ENCODE assay signal across 12 cellular contexts in the genomic region with DNA sequence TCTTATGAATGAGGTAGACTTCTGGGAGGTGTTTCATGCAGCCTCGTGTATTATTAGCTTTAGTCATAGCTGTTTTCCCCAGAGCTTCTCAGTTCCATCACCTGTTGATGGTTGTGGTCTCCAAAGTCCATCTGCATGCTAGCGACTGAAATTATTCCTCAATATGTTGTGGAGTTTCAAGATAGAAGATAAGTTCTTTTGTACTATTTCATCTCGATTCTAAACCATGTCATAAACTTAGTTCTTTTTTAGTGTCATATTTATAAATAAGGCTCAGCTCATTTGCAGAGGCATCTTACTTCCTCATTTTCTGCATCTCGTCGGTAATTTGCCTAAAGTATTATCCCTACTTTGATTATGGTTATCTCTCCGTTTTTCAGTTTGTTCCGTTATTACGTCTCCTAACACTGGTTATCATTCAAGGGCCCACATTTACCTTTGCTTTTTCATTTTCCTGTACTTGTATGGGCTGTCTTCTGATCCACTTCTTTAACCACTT.
DNase-seq lines count a peak whose midpoint lies in the region; ATAC-seq, FAIRE-seq and TF ChIP-seq lines count a peak whose summit lies in the region.
"Had no signal": no experiment of that assay in that cellular context is flagged by ENCODE, and none has a peak within 500 bp of the region (broad histone marks: within the 10 kb centered on the region; RNA-seq: fewer than 3 reads in every experiment).

No MANE protein-coding gene starts in this region.

- WGBS in GM12878 (ENCODE audit: insufficient coverage, insufficient replicate concordance, low lambda C conversion rate, missing lambda C conversion rate): 21% methylated on average over 8 of the region's 8 CpGs
- WGBS in endodermal cell (ENCODE audit: insufficient coverage in 1 of 2, insufficient read length in 1 of 2), 2 experiments: 93 to 98% methylated on average over 5 to 8 of the region's 8 CpGs

- TF ChIP-seq RAD21 in GM12878 (IDR thresholded peaks at IDR 0.05; ENCODE audit: insufficient read depth, low read depth, low read length): no peak

- no peaks in the 10 kb centered on the region for H3K4me1 Mint-ChIP-seq in naive thymus-derived CD8-positive, alpha-beta T cell
- H3K4me1 Mint-ChIP-seq in endodermal cell: peaks cover 19% of the 10 kb centered on the region

- intact Hi-C loops in GM12878 (cut with micrococcal nuclease; ENCODE audit: unreplicated experiment): loop anchor here (2.0 kb wide), 1 partner anchor 15 kb away; no protein-coding TSS in a partner anchor

- ATAC-seq in GM18861 (IDR thresholded peaks at IDR 0.05; ENCODE audit: unreplicated experiment) (peak; percentile 59), GM21447 (IDR thresholded peaks at IDR 0.05; ENCODE audit: unreplicated experiment) (peak; percentile 83), HG03060 (IDR thresholded peaks at IDR 0.05; ENCODE audit: low read depth, unreplicated experiment) (peak; percentile 48), GM12878 (peak; percentile 87)
- no peak for ATAC-seq in naive thymus-derived CD8-positive, alpha-beta T cell
- ATAC-seq: left lung had no signal

- POLR2A ChIA-PET in GM12878 (lab: Charles Lee): interaction anchor here (0.6 to 1.2 kb wide), 5 partner anchors 10 to 152 kb away, joined by 3 to 6 read pairs (median 4); no protein-coding TSS in a partner anchor
- POLR2A ChIA-PET in naive thymus-derived CD8-positive, alpha-beta T cell (lab: Charles Lee): no interaction called here

- H3K9ac ChIP-seq in GM12878 (ENCODE audit: control insufficient read depth, insufficient read depth, low read length) (no peak overlapping the region), endodermal cell (ENCODE audit: extremely low read depth, low read length, poor library complexity, severe bottlenecking) (no peak overlapping the region)

- H3K27me3 ChIP-seq in GM12878 (replicated peaks in 1 of 2; ENCODE audit: control insufficient read depth in 2 of 2, insufficient read depth in 2 of 2, low read length in 1 of 2) (no peaks in the 10 kb centered on the region), endodermal cell (ENCODE audit: control insufficient read depth, insufficient read depth, low read length, poor library complexity, severe bottlenecking) (no peaks in the 10 kb centered on the region)
- H3K27me3 ChIP-seq: left lung, ovary, tibial nerve had no signal

- H3K4me1 ChIP-seq in GM12878 (ENCODE audit: control insufficient read depth, insufficient read depth, low read length) (peaks cover 22% of the 10 kb centered on the region), endodermal cell (ENCODE audit: control insufficient read depth, insufficient read depth, low read length) (peaks cover 6% of the 10 kb centered on the region)
- H3K4me1 ChIP-seq: tibial nerve had no signal

- no peaks in the 10 kb centered on the region for H4K20me1 ChIP-seq in GM12878 (ENCODE audit: control insufficient read depth, insufficient read depth)

- no TSS peak for BruUV-seq in GM12878 (replicated peaks; lab: Mats Ljungman, UMichigan)

- H3K79me2 ChIP-seq in GM12878 (ENCODE audit: control insufficient read depth, insufficient read depth, low read length): no peaks in the 10 kb centered on the region

- H3K9me3 Mint-ChIP-seq in naive thymus-derived CD8-positive, alpha-beta T cell: no peaks in the 10 kb centered on the region
- H3K9me3 Mint-ChIP-seq in endodermal cell: no peaks in the 10 kb centered on the region

- RAD21 ChIA-PET in GM12878 (lab: Charles Lee; ENCODE audit: unreplicated experiment): interaction anchor here (0.7 to 2.4 kb wide), 11 partner anchors 10 to 592 kb away, joined by 3 to 17 read pairs (median 5); no protein-coding TSS in a partner anchor

- H3K4me3 Mint-ChIP-seq in naive thymus-derived CD8-positive, alpha-beta T cell: no peak overlapping the region
- no peak overlapping the region for H3K4me3 Mint-ChIP-seq in endodermal cell

- H3K9me3 ChIP-seq in GM12878 (replicated peaks; ENCODE audit: control insufficient read depth, insufficient read depth, low read length) (no peaks in the 10 kb centered on the region), endodermal cell (ENCODE audit: control insufficient read depth, low read length) (no peaks in the 10 kb centered on the region)
- H3K9me3 ChIP-seq: left lung, ovary, tibial nerve had no signal

- H3K4me3 ChIP-seq in GM12878 (no peak overlapping the region), endodermal cell (ENCODE audit: low read length) (no peak overlapping the region)
- H3K4me3 ChIP-seq: left lung, ovary, tibial nerve had no signal

- TF ChIP-seq CTCF in GM12878 (IDR thresholded peaks at IDR 0.05 in 2 of 3, conservative IDR thresholded peaks at IDR 0.05 in 1 of 3; ENCODE audit: control insufficient read depth in 2 of 3, extremely low read depth in 1 of 3, insufficient read depth in 1 of 3, low read depth in 3 of 3, low read length in 3 of 3) (no peak), endodermal cell (conservative IDR thresholded peaks at IDR 0.05) (no peak)

- FAIRE-seq in GM12878 (lab: Jason Lieb, UNC): peak; percentile 75

- DNase-seq in GM12878 (ENCODE audit: low read depth, low spot score) (peak; percentile 48), GDM1 (lab: John Stamatoyannopoulos, UW) (no peak), HK-2 (ENCODE audit: unreplicated experiment) (no peak), endodermal cell (no peak)
- DNase-seq in naive thymus-derived CD8-positive, alpha-beta T cell: no peak
- DNase-seq: left lung, NCI-H2107, ovary had no signal

- H3K36me3 ChIP-seq in GM12878 (ENCODE audit: control insufficient read depth in 2 of 2, insufficient read depth in 2 of 2, low read length in 1 of 2) (peaks cover 3 to 28% of the 10 kb centered on the region in 2 experiments; a peak in 3 of 4 replicates), endodermal cell (ENCODE audit: control insufficient read depth, insufficient read depth, low read length) (no peaks in the 10 kb centered on the region)
- H3K36me3 ChIP-seq: ovary had no signal

- SMC1A ChIA-PET in GM12878 (lab: Charles Lee; ENCODE audit: uncharacterized antibody, unreplicated experiment): interaction anchor here (0.6 to 2.1 kb wide), 13 partner anchors 10 to 1465 kb away, joined by 3 to 28 read pairs (median 4); no protein-coding TSS in a partner anchor

- H3K4me2 ChIP-seq in GM12878 (ENCODE audit: control insufficient read depth, insufficient read depth): peak overlapping the region; percentile 69

- no peak overlapping the region for H2AFZ ChIP-seq in GM12878 (ENCODE audit: control insufficient read depth, low read depth, low read length)

- peak in 1 of 2 experiments; percentile 74; a peak in 2 of 4 replicates for TF ChIP-seq EP300 in GM12878 (IDR thresholded peaks at IDR 0.05; ENCODE audit: borderline replicate concordance in 1 of 2, control insufficient read depth in 1 of 2, low read depth in 2 of 2, low read length in 2 of 2)

- no peaks in the 10 kb centered on the region for H3K27me3 Mint-ChIP-seq in naive thymus-derived CD8-positive, alpha-beta T cell
- no peaks in the 10 kb centered on the region for H3K27me3 Mint-ChIP-seq in endodermal cell (ENCODE audit: insufficient read depth)

- CTCF ChIA-PET in GM12878 (lab: Yijun Ruan, JAX): interaction anchor here (0.6 to 1.4 kb wide), 8 partner anchors 11 to 1005 kb away, joined by 3 to 12 read pairs (median 4); no protein-coding TSS in a partner anchor

- in situ Hi-C loops in GM12878 (cut with MboI): no loop called here

- no peak for TF ChIP-seq POLR2A in GM12878 (IDR thresholded peaks at IDR 0.05; ENCODE audit: low read depth, low read length)

- no peak overlapping the region for H3K27ac Mint-ChIP-seq in naive thymus-derived CD8-positive, alpha-beta T cell
- no peak overlapping the region for H3K27ac Mint-ChIP-seq in endodermal cell

- peaks cover under 1 to 68% (median 35%) of the 10 kb centered on the region in 3 donors for H3K36me3 Mint-ChIP-seq in naive thymus-derived CD8-positive, alpha-beta T cell
- peaks cover 17% of the 10 kb centered on the region for H3K36me3 Mint-ChIP-seq in endodermal cell (ENCODE audit: low read depth)

- peak overlapping the region; percentile 69 for H3K27ac ChIP-seq in GM12878 (ENCODE audit: control insufficient read depth, insufficient read depth)
- H3K27ac ChIP-seq in endodermal cell (ENCODE audit: low read depth, low read length): no peak overlapping the region
- H3K27ac ChIP-seq: left lung, ovary, tibial nerve had no signal

TF ChIP-seq in GM12878, 131 proteins besides CTCF, POLR2A, EP300 and RAD21 (continues in another document):
- TF ChIP-seq NBN (IDR thresholded peaks at IDR 0.05) (peak; percentile 51; the same call in 1 of the 2 replicates), MYB (IDR thresholded peaks at IDR 0.05; ENCODE audit: borderline replicate concordance, low read depth, low read length) (no peak), SUZ12 (IDR thresholded peaks at IDR 0.05; ENCODE audit: unreplicated experiment) (no peak), JUND (IDR thresholded peaks at IDR 0.05; ENCODE audit: low read depth, low read length) (no peak), CEBPB (IDR thresholded peaks at IDR 0.05; ENCODE audit: borderline replicate concordance in 1 of 2, low read depth in 2 of 2, low read length in 2 of 2) (peak in 1 of 2 experiments; percentile 89; a peak in 1 of 4 replicates), ATF7 (IDR thresholded peaks at IDR 0.05; ENCODE audit: low read depth) (peak; percentile 67; the same call in 1 of the 2 replicates), ETV6 (conservative IDR thresholded peaks at IDR 0.05 in 1 of 2, IDR thresholded peaks at IDR 0.05 in 1 of 2; ENCODE audit: borderline replicate concordance in 1 of 2, low read depth in 1 of 2) (peak in 1 of 2 experiments; percentile 26; a peak in 1 of 4 replicates), NR2C1 (IDR thresholded peaks at IDR 0.05) (no peak), KDM1A (IDR thresholded peaks at IDR 0.05; ENCODE audit: borderline replicate concordance) (no peak), TCF7 (IDR thresholded peaks at IDR 0.05; ENCODE audit: borderline replicate concordance) (peak; percentile 44; the same call in 1 of the 2 replicates), JUNB (IDR thresholded peaks at IDR 0.05) (peak; percentile 82), HCFC1 (IDR thresholded peaks at IDR 0.05; ENCODE audit: low read length) (no peak), SP1 (IDR thresholded peaks at IDR 0.05; ENCODE audit: low read depth, low read length) (peak; percentile 20)

Comparison
In these comparisons a context has a peak if more than half of its experiments do, and no peak if none do; other contexts are left out.
1. ATAC-seq: peak in GM18861 (single experiment), GM21447 (single experiment), HG03060 (single experiment) and GM12878 (single experiment); none in naive thymus-derived CD8-positive, alpha-beta T cell (0 of 2).